In the genomic region with DNA sequence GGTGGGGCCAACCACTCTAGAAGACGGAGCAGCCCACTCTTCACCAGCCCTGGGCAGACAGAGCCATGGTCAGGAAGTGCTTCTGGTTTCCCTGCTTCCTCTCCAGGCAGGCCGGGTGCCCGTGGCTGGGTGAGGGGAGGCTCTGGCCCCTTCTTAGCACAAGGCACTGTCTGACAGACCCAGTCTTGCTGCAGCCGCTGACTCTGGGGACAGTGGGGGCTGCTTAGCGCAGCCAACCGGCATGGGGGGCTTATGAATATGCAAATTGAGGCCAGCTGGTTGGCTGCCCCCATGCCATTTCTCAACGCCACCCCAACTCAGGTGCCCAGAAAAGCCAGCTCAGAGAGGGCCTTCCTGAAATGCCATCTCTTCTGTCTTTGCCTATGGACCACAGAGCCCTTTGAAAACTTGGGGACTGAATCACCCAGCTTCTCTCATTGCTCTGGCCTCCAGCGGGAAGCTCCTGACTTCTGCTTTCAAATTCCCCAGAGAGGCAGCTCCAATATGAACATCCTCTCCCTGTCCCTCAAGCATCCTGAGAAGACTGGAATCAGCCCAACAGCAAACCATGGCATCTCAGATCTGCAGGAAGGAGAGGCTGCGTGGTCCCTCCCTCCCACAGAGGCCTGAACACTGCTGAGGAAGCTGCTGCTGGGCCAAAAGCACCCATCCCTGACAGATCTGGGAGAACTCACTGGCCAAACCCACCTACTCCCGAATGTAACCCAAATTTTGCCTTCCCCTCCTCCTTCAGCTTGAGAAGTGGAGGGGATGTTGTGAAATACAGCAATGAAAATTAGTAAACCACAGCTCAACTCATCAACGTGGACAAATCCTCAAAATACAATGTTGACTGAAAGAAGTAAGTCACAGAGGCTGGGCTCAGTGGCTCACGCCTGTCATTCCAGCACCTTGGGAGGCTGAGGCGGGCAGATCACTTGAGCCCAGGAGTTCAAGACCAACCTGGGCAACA, we compare ENCODE assay signal across 9 cellular contexts. TPM values are rescaled to one million over a fixed set of nuclear protein-coding genes. Genes with fewer than 3 reads are reported as not detected.
DNase-seq lines count a peak whose midpoint lies in the region; ATAC-seq and TF ChIP-seq lines count a peak whose summit lies in the region.
"Had no signal": no experiment of that assay in that cellular context is flagged by ENCODE, and none has a peak within 500 bp of the region (broad histone marks: within the 10 kb centered on the region; RNA-seq: fewer than 3 reads in every experiment).

A gene with protein sequence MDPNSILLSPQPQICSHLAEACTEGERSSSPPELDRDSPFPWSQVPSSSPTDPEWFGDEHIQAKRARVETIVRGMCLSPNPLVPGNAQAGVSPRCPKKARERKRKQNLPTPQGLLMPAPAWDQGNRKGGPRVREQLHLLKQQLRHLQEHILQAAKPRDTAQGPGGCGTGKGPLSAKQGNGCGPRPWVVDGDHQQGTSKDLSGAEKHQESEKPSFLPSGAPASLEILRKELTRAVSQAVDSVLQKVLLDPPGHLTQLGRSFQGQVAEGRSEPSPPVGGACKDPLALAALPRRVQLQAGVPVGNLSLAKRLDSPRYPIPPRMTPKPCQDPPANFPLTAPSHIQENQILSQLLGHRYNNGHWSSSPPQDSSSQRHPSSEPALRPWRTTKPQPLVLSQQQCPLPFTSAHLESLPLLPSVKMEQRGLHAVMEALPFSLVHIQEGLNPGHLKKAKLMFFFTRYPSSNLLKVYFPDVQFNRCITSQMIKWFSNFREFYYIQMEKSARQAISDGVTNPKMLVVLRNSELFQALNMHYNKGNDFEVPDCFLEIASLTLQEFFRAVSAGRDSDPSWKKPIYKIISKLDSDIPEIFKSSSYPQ (minus strand): TSS at position 205 of the 973 bp plus-strand sequence. CDS start 12,311 bp downstream, outside the sequence.

- peak within 1 kb of the TSS; percentile 78 for H3K27ac Mint-ChIP-seq in activated CD4-positive, alpha-beta T cell treated with anti-CD3 and anti-CD28 coated beads for 36 hours
- H3K27ac Mint-ChIP-seq in activated B cell treated with CpG ODN at 0.5 μM for 24 hours = no peak within 1 kb of the TSS
- peak within 1 kb of the TSS; percentile 54 for H3K27ac Mint-ChIP-seq in stimulated activated memory B cell treated with anti-CD40 and anti-IgM and Interleukin-4, amounts not matched to agents 10 μg/mL and 1 μg/mL and 100 μg/mL, for 72 hours

- CTCF ChIA-PET in activated CD4-positive, alpha-beta T cell treated with anti-CD3 and anti-CD28 coated beads for 36 hours (lab: Charles Lee) = interaction anchor here (0.7 to 12.0 kb wide), 7 partner anchors 8 to 657 kb away, joined by 3 to 98 read pairs (median 5); no protein-coding TSS in a partner anchor
- CTCF ChIA-PET in activated B cell treated with CpG ODN at 0.5 μM for 24 hours (lab: Charles Lee) = interaction anchor here (1.0 to 8.9 kb wide), 3 partner anchors 15 to 30 kb away, joined by 4 to 58 read pairs (median 15); no protein-coding TSS in a partner anchor

- H3K4me1 ChIP-seq in duodenal mucosa (ENCODE audit: control insufficient read depth in 1 of 2, insufficient read depth in 2 of 2, low read length in 2 of 2) = peaks cover 12 to 23% of the 10 kb centered on the region in 2 donors

- H3K4me3 ChIP-seq in duodenal mucosa (ENCODE audit: low read depth in 1 of 2, low read length in 2 of 2) = peak within 1 kb of the TSS; percentile 3 to 11

- peaks cover 35% of the 10 kb centered on the region for H3K4me1 Mint-ChIP-seq in activated CD4-positive, alpha-beta T cell treated with anti-CD3 and anti-CD28 coated beads for 36 hours
- peaks cover 26% of the 10 kb centered on the region for H3K4me1 Mint-ChIP-seq in activated B cell treated with CpG ODN at 0.5 μM for 24 hours
- H3K4me1 Mint-ChIP-seq in stimulated activated memory B cell treated with anti-CD40 and anti-IgM and Interleukin-4, amounts not matched to agents 10 μg/mL and 1 μg/mL and 100 μg/mL, for 72 hours = peaks cover 29% of the 10 kb centered on the region

- no peak within 1 kb of the TSS for H3K9ac ChIP-seq in duodenal mucosa (ENCODE audit: low read depth in 1 of 2, low read length in 2 of 2)

- H3K27me3 Mint-ChIP-seq in activated CD4-positive, alpha-beta T cell treated with anti-CD3 and anti-CD28 coated beads for 36 hours = no peaks in the 10 kb centered on the region
- H3K27me3 Mint-ChIP-seq in activated B cell treated with CpG ODN at 0.5 μM for 24 hours = no peaks in the 10 kb centered on the region
- no peaks in the 10 kb centered on the region for H3K27me3 Mint-ChIP-seq in stimulated activated memory B cell treated with anti-CD40 and anti-IgM and Interleukin-4, amounts not matched to agents 10 μg/mL and 1 μg/mL and 100 μg/mL, for 72 hours

- H3K4me3 Mint-ChIP-seq in activated CD4-positive, alpha-beta T cell treated with anti-CD3 and anti-CD28 coated beads for 36 hours = no peak within 1 kb of the TSS
- peak within 1 kb of the TSS; percentile 28 for H3K4me3 Mint-ChIP-seq in activated B cell treated with CpG ODN at 0.5 μM for 24 hours
- H3K4me3 Mint-ChIP-seq in stimulated activated memory B cell treated with anti-CD40 and anti-IgM and Interleukin-4, amounts not matched to agents 10 μg/mL and 1 μg/mL and 100 μg/mL, for 72 hours = peak within 1 kb of the TSS; percentile 35

- peak; percentile 28 for DNase-seq in activated CD4-positive, alpha-beta T cell treated with anti-CD3 and anti-CD28 coated beads for 36 hours
- no peak for DNase-seq in activated CD4-positive, alpha-beta T cell treated with anti-CD3 and anti-CD28 coated beads, Interleukin-2, amount 50 U/mL, for 4 hours
- DNase-seq in activated B cell treated with CpG ODN at 0.5 μM for 24 hours (no peak), NCI-H1105 (lab: John Stamatoyannopoulos, UW) (no peak), NCI-H524 (lab: John Stamatoyannopoulos, UW) (no peak)
- DNase-seq: NK-92 treated with Interleukin-12 subunit alpha and Interleukin-12 subunit beta, amount 100 ng/mL, for 24 hours had no signal

- ATAC-seq in activated CD4-positive, alpha-beta T cell treated with anti-CD3 and anti-CD28 coated beads for 36 hours = peak; percentile 59
- ATAC-seq in activated B cell treated with CpG ODN at 0.5 μM for 24 hours (ENCODE audit: low read depth) = peak; percentile 57
- ATAC-seq in stimulated activated memory B cell treated with anti-CD40 and anti-IgM and Interleukin-4, amounts not matched to agents 10 μg/mL and 1 μg/mL and 100 μg/mL, for 72 hours = peak; percentile 50
- ATAC-seq in HG03457 (IDR thresholded peaks at IDR 0.05; ENCODE audit: unreplicated experiment) = no peak

- no peaks in the 10 kb centered on the region for H3K36me3 Mint-ChIP-seq in activated CD4-positive, alpha-beta T cell treated with anti-CD3 and anti-CD28 coated beads for 36 hours (ENCODE audit: low read depth)
- no peaks in the 10 kb centered on the region for H3K36me3 Mint-ChIP-seq in activated B cell treated with CpG ODN at 0.5 μM for 24 hours (ENCODE audit: low read depth)
- no peaks in the 10 kb centered on the region for H3K36me3 Mint-ChIP-seq in stimulated activated memory B cell treated with anti-CD40 and anti-IgM and Interleukin-4, amounts not matched to agents 10 μg/mL and 1 μg/mL and 100 μg/mL, for 72 hours

- intact Hi-C loops in activated CD4-positive, alpha-beta T cell treated with anti-CD3 and anti-CD28 coated beads for 36 hours (cut with DNase I, micrococcal nuclease) = no loop called here
- intact Hi-C loops in activated B cell treated with CpG ODN at 0.5 μM for 24 hours (cut with micrococcal nuclease) = loop anchor here (2.0 kb wide), 1 partner anchor 17 kb away; no protein-coding TSS in a partner anchor

- no peaks in the 10 kb centered on the region for H3K27me3 ChIP-seq in duodenal mucosa (ENCODE audit: control insufficient read depth in 1 of 2, insufficient read depth in 2 of 2, low read length in 2 of 2)

- H3K36me3 ChIP-seq in duodenal mucosa (ENCODE audit: control insufficient read depth in 1 of 2, insufficient read depth in 2 of 2, low read length in 2 of 2) = no peaks in the 10 kb centered on the region

- H3K27ac ChIP-seq in duodenal mucosa (ENCODE audit: low read depth, low read length) = no peak within 1 kb of the TSS

- no peak for TF ChIP-seq CTCF in activated B cell treated with CpG ODN at 0.5 μM for 24 hours (IDR thresholded peaks at IDR 0.05)

- H3K9me3 ChIP-seq in duodenal mucosa (ENCODE audit: control insufficient read depth in 1 of 2, low read length in 2 of 2) = no peaks in the 10 kb centered on the region

- POLR2A ChIA-PET in activated CD4-positive, alpha-beta T cell treated with anti-CD3 and anti-CD28 coated beads for 36 hours (lab: Charles Lee) = interaction anchor here (1.4 kb wide), 2 partner anchors 9 to 15 kb away, joined by 4 read pairs; no protein-coding TSS in a partner anchor
- POLR2A ChIA-PET in activated B cell treated with CpG ODN at 0.5 μM for 24 hours (lab: Charles Lee) = interaction anchor here (1.0 kb wide), 1 partner anchor 19 kb away, joined by 5 read pairs; no protein-coding TSS in a partner anchor

- H3K9me3 Mint-ChIP-seq in activated CD4-positive, alpha-beta T cell treated with anti-CD3 and anti-CD28 coated beads for 36 hours (ENCODE audit: low read depth) = no peaks in the 10 kb centered on the region
- no peaks in the 10 kb centered on the region for H3K9me3 Mint-ChIP-seq in activated B cell treated with CpG ODN at 0.5 μM for 24 hours
- no peaks in the 10 kb centered on the region for H3K9me3 Mint-ChIP-seq in stimulated activated memory B cell treated with anti-CD40 and anti-IgM and Interleukin-4, amounts not matched to agents 10 μg/mL and 1 μg/mL and 100 μg/mL, for 72 hours

RNA-seq across cellular contexts. Expression of the gene that starts here (rescaled TPM):
- total RNA-seq in activated CD4-positive, alpha-beta T cell treated with anti-CD3 and anti-CD28 coated beads for 36 hours = under 1 TPM; 0.11 to 0.23 TPM
- total RNA-seq in activated B cell treated with CpG ODN at 0.5 μM for 24 hours = 0.07 TPM in 1 of 2 replicates, not detected in the other

Comparison
In these comparisons a context has a peak if more than half of its experiments do, and no peak if none do; other contexts are left out.
1. Peak in DNase-seq and ATAC-seq in activated CD4-positive, alpha-beta T cell treated with anti-CD3 and anti-CD28 coated beads for 36 hours; RNA of the gene not detected or under 1 TPM.
2. Peak in ATAC-seq in activated B cell treated with CpG ODN at 0.5 μM for 24 hours; RNA of the gene not detected or under 1 TPM.